Comparison of ENCODE assay signal across 10 cellular contexts in genomic region chr6:52227495-52227894, GRCh38. TPM values are rescaled to one million over a fixed set of nuclear protein-coding genes. Genes with fewer than 3 reads are reported as not detected.
DNase-seq lines count a peak whose midpoint lies in the region; ATAC-seq and TF ChIP-seq lines count a peak whose summit lies in the region.
"Had no signal": no experiment of that assay in that cellular context is flagged by ENCODE, and none has a peak within 500 bp of the region (broad histone marks: within the 10 kb centered on the region; RNA-seq: fewer than 3 reads in every experiment).

No MANE protein-coding gene starts in this region.

- no peaks in the 10 kb centered on the region for H3K9me3 ChIP-seq in right lobe of liver
- H3K9me3 ChIP-seq: esophagus muscularis mucosa had no signal

- intact Hi-C loops in right lobe of liver (cut with DNase I), result no loop called here

- ATAC-seq in HG03139 (IDR thresholded peaks at IDR 0.05; ENCODE audit: unreplicated experiment) (peak; percentile 99), right lobe of liver (no peak)
- peak; percentile 94 for ATAC-seq in stimulated activated naive CD8-positive, alpha-beta T cell treated with anti-CD3 and anti-CD28 coated beads, Interleukin-15, Interleukin-2, amounts not matched to agents 100 U/mL and 50 U/mL, for 24 hours

- TF ChIP-seq CTCF in right lobe of liver (IDR thresholded peaks at IDR 0.05), result no peak

- H3K27me3 ChIP-seq in right lobe of liver, result no peaks in the 10 kb centered on the region
- H3K27me3 ChIP-seq: esophagus muscularis mucosa had no signal

- WGBS in right lobe of liver (ENCODE audit: insufficient coverage, low coverage, low lambda C conversion rate, missing lambda C conversion rate), result 60% methylated on average over 1 of the region's 1 CpG

- peak; percentile 80 for DNase-seq in activated effector memory CD4-positive, alpha-beta T cell treated with anti-CD3 and anti-CD28 coated beads, Interleukin-2, amount 50 U/mL, for 16 hours
- DNase-seq in activated effector memory CD4-positive, alpha-beta T cell treated with Interleukin-2 at 50 U/mL for 16 hours, result no peak
- peak; percentile 29 for DNase-seq in activated T-helper 9 cell treated with anti-CD3 and anti-CD28 coated beads, Interleukin-2, amount 50 U/mL, for 16 hours (ENCODE audit: low read depth)
- peak; percentile 73 for DNase-seq in stimulated activated naive CD8-positive, alpha-beta T cell treated with anti-CD3 and anti-CD28 coated beads, Interleukin-15, Interleukin-2, amounts not matched to agents 100 U/mL and 50 U/mL, for 24 hours
- DNase-seq in NCI-H524 treated with DMSO at 0.1 percent for 48 hours (lab: John Stamatoyannopoulos, UW) (no peak), right lobe of liver (no peak), SIG-M5 (lab: John Stamatoyannopoulos, UW) (no peak)

- no peak overlapping the region for H3K4me3 ChIP-seq in right lobe of liver
- H3K4me3 ChIP-seq: esophagus muscularis mucosa had no signal

- no peak for TF ChIP-seq POLR2A in right lobe of liver (IDR thresholded peaks at IDR 0.05)

- no peaks in the 10 kb centered on the region for H3K36me3 ChIP-seq in right lobe of liver
- H3K36me3 ChIP-seq: esophagus muscularis mucosa had no signal

- H3K4me1 ChIP-seq in right lobe of liver, result no peaks in the 10 kb centered on the region
- H3K4me1 ChIP-seq: esophagus muscularis mucosa, parathyroid adenoma had no signal

- no peak overlapping the region for H3K27ac ChIP-seq in right lobe of liver
- H3K27ac ChIP-seq: esophagus muscularis mucosa, parathyroid adenoma had no signal

RNA-seq across cellular contexts. Expression of gene IL17F, which starts 16.8 kb away (rescaled TPM):
- total RNA-seq in right lobe of liver, result not detected
- total RNA-seq: esophagus muscularis mucosa had no signal

RNA-seq across cellular contexts. Expression of gene IL17A, which starts 41.3 kb away (rescaled TPM):
- not detected for total RNA-seq in right lobe of liver
- total RNA-seq: esophagus muscularis mucosa had no signal

RNA-seq across cellular contexts. Expression of gene MCM3, which starts 57.0 kb away (rescaled TPM):
- 10 to 100 TPM in 3 of 6 experiments, 1 to 10 TPM in 3; 6.6 to 35.9 (median 10.5) TPM for total RNA-seq in right lobe of liver

Comparison
In these comparisons a context has a peak if more than half of its experiments do, and no peak if none do; other contexts are left out.
1. DNase-seq: peak in activated effector memory CD4-positive, alpha-beta T cell treated with anti-CD3 and anti-CD28 coated beads, Interleukin-2, amount 50 U/mL, for 16 hours (single experiment), activated T-helper 9 cell treated with anti-CD3 and anti-CD28 coated beads, Interleukin-2, amount 50 U/mL, for 16 hours (single experiment) and stimulated activated naive CD8-positive, alpha-beta T cell treated with anti-CD3 and anti-CD28 coated beads, Interleukin-15, Interleukin-2, amounts not matched to agents 100 U/mL and 50 U/mL, for 24 hours (single experiment); none in activated effector memory CD4-positive, alpha-beta T cell treated with Interleukin-2 at 50 U/mL for 16 hours (single experiment), NCI-H524 treated with DMSO at 0.1 percent for 48 hours (single experiment), right lobe of liver (0 of 3) and SIG-M5 (single experiment).
2. ATAC-seq: peak in HG03139 (single experiment) and stimulated activated naive CD8-positive, alpha-beta T cell treated with anti-CD3 and anti-CD28 coated beads, Interleukin-15, Interleukin-2, amounts not matched to agents 100 U/mL and 50 U/mL, for 24 hours (single experiment); none in right lobe of liver (0 of 4).